ENCODE assay signal across 40 cellular contexts in genomic region chr7:145065451-145065850, GRCh38.
"Had no signal": no experiment of that assay in that cellular context is flagged by ENCODE, and none has a peak within 500 bp of the region (broad histone marks: within the 10 kb centered on the region; RNA-seq: fewer than 3 reads in every experiment).

No MANE protein-coding gene starts in this region.

- H3K4me1 ChIP-seq: adrenal gland, ascending aorta, body of pancreas, breast epithelium had no signal

- H3K36me3 Mint-ChIP-seq: activated naive CD4-positive, alpha-beta T cell treated with anti-CD3 and anti-CD28 coated beads, Interleukin-2, amount 10 ng/mL, durations not matched to agents 7 days and 5 days; activated naive CD4-positive, alpha-beta T cell treated with anti-CD3 and anti-CD28 coated beads, Interleukin-2, amount 50 U/mL, for 24 hours; activated naive CD4-positive, alpha-beta T cell treated with anti-CD3 and anti-CD28 coated beads, Interleukin-2, amount 50 U/mL, for 72 hours; activated naive CD8-positive, alpha-beta T cell; activated naive CD8-positive, alpha-beta T cell treated with anti-CD3 and anti-CD28 coated beads for 36 hours; activated naive CD8-positive, alpha-beta T cell treated with anti-CD3 and anti-CD28 coated beads, Interleukin-2, amount 10 ng/mL, durations not matched to agents 7 days and 5 days; brain had no signal

- ATAC-seq: activated naive CD4-positive, alpha-beta T cell treated with anti-CD3 and anti-CD28 coated beads, Interleukin-2, amount 50 U/mL, for 72 hours; activated naive CD8-positive, alpha-beta T cell treated with anti-CD3 and anti-CD28 coated beads, Interleukin-2, amount 50 U/mL, for 24 hours; activated T-cell treated with anti-CD3 and anti-CD28 coated beads, Interleukin-2, amount 50 U/mL, for 4 hours; activated T-cell treated with anti-CD3 and anti-CD28 coated beads, Interleukin-2, amount 50 U/mL, for 72 hours; activated T-helper 17 cell treated with anti-CD3 and anti-CD28 coated beads, Interleukin-2, amount 50 U/mL, for 72 hours; body of pancreas had no signal

- H3K27me3 Mint-ChIP-seq: activated naive CD4-positive, alpha-beta T cell treated with anti-CD3 and anti-CD28 coated beads, Interleukin-2, amount 10 ng/mL, durations not matched to agents 7 days and 5 days; activated naive CD8-positive, alpha-beta T cell treated with anti-CD3 and anti-CD28 coated beads for 36 hours; activated naive CD8-positive, alpha-beta T cell treated with anti-CD3 and anti-CD28 coated beads, Interleukin-2, amount 10 ng/mL, durations not matched to agents 7 days and 5 days; activated naive CD8-positive, alpha-beta T cell treated with anti-CD3 and anti-CD28 coated beads, Interleukin-2, amount 50 U/mL, for 24 hours; activated T-cell treated with anti-CD3 and anti-CD28 coated beads, Interleukin-2, amount 50 U/mL, for 24 hours; activated T-helper 17 cell treated with anti-CD3 and anti-CD28 coated beads, Interleukin-2, amount 50 U/mL, for 72 hours; brain; central memory CD8-positive, alpha-beta T cell had no signal

- H3K27ac Mint-ChIP-seq: activated naive CD4-positive, alpha-beta T cell treated with anti-CD3 and anti-CD28 coated beads for 36 hours; activated naive CD4-positive, alpha-beta T cell treated with anti-CD3 and anti-CD28 coated beads, Interleukin-2, amount 10 ng/mL, durations not matched to agents 7 days and 5 days; activated naive CD4-positive, alpha-beta T cell treated with anti-CD3 and anti-CD28 coated beads, Interleukin-2, amount 50 U/mL, for 24 hours; activated naive CD4-positive, alpha-beta T cell treated with anti-CD3 and anti-CD28 coated beads, Interleukin-2, amount 50 U/mL, for 72 hours; activated naive CD8-positive, alpha-beta T cell; activated naive CD8-positive, alpha-beta T cell treated with anti-CD3 and anti-CD28 coated beads for 36 hours; activated naive CD8-positive, alpha-beta T cell treated with anti-CD3 and anti-CD28 coated beads, Interleukin-2, amount 10 ng/mL, durations not matched to agents 7 days and 5 days; activated naive CD8-positive, alpha-beta T cell treated with anti-CD3 and anti-CD28 coated beads, Interleukin-2, amount 50 U/mL, for 24 hours; activated T-cell treated with anti-CD3 and anti-CD28 coated beads, Interleukin-2, amount 50 U/mL, for 24 hours; activated T-cell treated with anti-CD3 and anti-CD28 coated beads, Interleukin-2, amount 50 U/mL, for 72 hours; activated T-helper 1 cell treated with anti-CD3 and anti-CD28 coated beads, Interleukin-12 subunit alpha, Interleukin-12 subunit beta, Interleukin-2, Interleukin-4 antibody, amounts not matched to agents 30 ng/mL and 10 ng/mL and 1 ng/mL, durations not matched to agents 14 hours and 24 hours and 36 hours; activated T-helper 17 cell treated with anti-CD3 and anti-CD28 coated beads, Interleukin-2, amount 50 U/mL, for 72 hours; activated T-helper 2 cell treated with anti-CD3 and anti-CD28 coated beads, Interferon-gamma antibody, Interleukin-2, Interleukin-4, amounts not matched to agents 10 μg/mL and 5 μg/mL and 100 μg/mL, durations not matched to agents 14 hours and 24 hours and 36 hours; brain had no signal

- DNase-seq: activated effector memory CD4-positive, alpha-beta T cell treated with anti-CD3 and anti-CD28 coated beads, Interleukin-2, amount 50 U/mL, for 16 hours; activated effector memory CD4-positive, alpha-beta T cell treated with Interleukin-2 at 50 U/mL for 16 hours; activated gamma-delta T cell; activated gamma-delta T cell treated with Interleukin-2 at 50 U/mL for 16 hours; activated naive CD4-positive, alpha-beta T cell; activated naive CD4-positive, alpha-beta T cell treated with anti-CD3 and anti-CD28 coated beads for 36 hours; activated naive CD4-positive, alpha-beta T cell treated with anti-CD3 and anti-CD28 coated beads, Interleukin-2, amount 10 ng/mL, durations not matched to agents 7 days and 5 days; activated naive CD4-positive, alpha-beta T cell treated with anti-CD3 and anti-CD28 coated beads, Interleukin-2, amount 50 U/mL, for 16 hours; activated naive CD4-positive, alpha-beta T cell treated with Interleukin-2 at 50 U/mL for 16 hours; activated naive CD8-positive, alpha-beta T cell treated with anti-CD3 and anti-CD28 coated beads for 36 hours; activated naive CD8-positive, alpha-beta T cell treated with anti-CD3 and anti-CD28 coated beads, Interleukin-2, amount 10 ng/mL, durations not matched to agents 7 days and 5 days; activated naive CD8-positive, alpha-beta T cell treated with anti-CD3 and anti-CD28 coated beads, Interleukin-2, amount 50 U/mL, for 24 hours; activated T-cell treated with anti-CD3 and anti-CD28 coated beads, Interleukin-2, amount 50 U/mL, for 1 hour; activated T-cell treated with anti-CD3 and anti-CD28 coated beads, Interleukin-2, amount 50 U/mL, for 24 hours; activated T-cell treated with anti-CD3 and anti-CD28 coated beads, Interleukin-2, amount 50 U/mL, for 4 hours; activated T-cell treated with anti-CD3 and anti-CD28 coated beads, Interleukin-2, amount 50 U/mL, for 48 hours; activated T-cell treated with anti-CD3 and anti-CD28 coated beads, Interleukin-2, amount 50 U/mL, for 72 hours; adrenal gland; amniotic stem cell; amygdala; anterior cingulate cortex; aorta; body of pancreas; brain microvascular endothelial cell; caudate nucleus; central memory CD4-positive, alpha-beta T cell; cerebellar nuclear complex had no signal

- H3K27ac ChIP-seq: adrenal gland, ascending aorta, body of pancreas, brain microvascular endothelial cell, breast epithelium, cardiac muscle cell had no signal

- H3K27me3 ChIP-seq: adrenal gland, ascending aorta, body of pancreas, brain microvascular endothelial cell, breast epithelium, cardiac muscle cell had no signal

- FAIRE-seq: astrocyte, bronchial epithelial cell had no signal

- H3K4me1 Mint-ChIP-seq: activated naive CD4-positive, alpha-beta T cell treated with anti-CD3 and anti-CD28 coated beads, Interleukin-2, amount 10 ng/mL, durations not matched to agents 7 days and 5 days; activated naive CD4-positive, alpha-beta T cell treated with anti-CD3 and anti-CD28 coated beads, Interleukin-2, amount 50 U/mL, for 24 hours; activated naive CD8-positive, alpha-beta T cell treated with anti-CD3 and anti-CD28 coated beads for 36 hours; activated naive CD8-positive, alpha-beta T cell treated with anti-CD3 and anti-CD28 coated beads, Interleukin-2, amount 10 ng/mL, durations not matched to agents 7 days and 5 days; activated naive CD8-positive, alpha-beta T cell treated with anti-CD3 and anti-CD28 coated beads, Interleukin-2, amount 50 U/mL, for 24 hours; activated T-helper 17 cell treated with anti-CD3 and anti-CD28 coated beads, Interleukin-2, amount 50 U/mL, for 72 hours; brain; central memory CD8-positive, alpha-beta T cell had no signal

- H3K4me3 ChIP-seq: adrenal gland, ascending aorta, body of pancreas, breast epithelium, cardiac muscle cell had no signal

- H3K4me3 Mint-ChIP-seq: activated naive CD4-positive, alpha-beta T cell treated with anti-CD3 and anti-CD28 coated beads for 36 hours; activated naive CD4-positive, alpha-beta T cell treated with anti-CD3 and anti-CD28 coated beads, Interleukin-2, amount 10 ng/mL, durations not matched to agents 7 days and 5 days; activated naive CD4-positive, alpha-beta T cell treated with anti-CD3 and anti-CD28 coated beads, Interleukin-2, amount 50 U/mL, for 24 hours; activated naive CD8-positive, alpha-beta T cell; activated naive CD8-positive, alpha-beta T cell treated with anti-CD3 and anti-CD28 coated beads for 36 hours; activated naive CD8-positive, alpha-beta T cell treated with anti-CD3 and anti-CD28 coated beads, Interleukin-2, amount 10 ng/mL, durations not matched to agents 7 days and 5 days; activated naive CD8-positive, alpha-beta T cell treated with anti-CD3 and anti-CD28 coated beads, Interleukin-2, amount 50 U/mL, for 24 hours; activated T-cell treated with anti-CD3 and anti-CD28 coated beads, Interleukin-2, amount 50 U/mL, for 24 hours; activated T-cell treated with anti-CD3 and anti-CD28 coated beads, Interleukin-2, amount 50 U/mL, for 4 hours; activated T-cell treated with anti-CD3 and anti-CD28 coated beads, Interleukin-2, amount 50 U/mL, for 72 hours; activated T-helper 1 cell treated with anti-CD3 and anti-CD28 coated beads, Interleukin-12 subunit alpha, Interleukin-12 subunit beta, Interleukin-2, Interleukin-4 antibody, amounts not matched to agents 30 ng/mL and 10 ng/mL and 1 ng/mL, durations not matched to agents 14 hours and 24 hours and 36 hours; activated T-helper 17 cell treated with anti-CD3 and anti-CD28 coated beads, Interleukin-2, amount 50 U/mL, for 72 hours; brain; central memory CD8-positive, alpha-beta T cell had no signal

- H3K9me3 Mint-ChIP-seq: activated naive CD4-positive, alpha-beta T cell treated with anti-CD3 and anti-CD28 coated beads for 36 hours; activated naive CD4-positive, alpha-beta T cell treated with anti-CD3 and anti-CD28 coated beads, Interleukin-2, amount 10 ng/mL, durations not matched to agents 7 days and 5 days; activated naive CD4-positive, alpha-beta T cell treated with anti-CD3 and anti-CD28 coated beads, Interleukin-2, amount 50 U/mL, for 24 hours; activated naive CD4-positive, alpha-beta T cell treated with anti-CD3 and anti-CD28 coated beads, Interleukin-2, amount 50 U/mL, for 72 hours; activated naive CD8-positive, alpha-beta T cell treated with anti-CD3 and anti-CD28 coated beads for 36 hours; activated naive CD8-positive, alpha-beta T cell treated with anti-CD3 and anti-CD28 coated beads, Interleukin-2, amount 10 ng/mL, durations not matched to agents 7 days and 5 days; activated naive CD8-positive, alpha-beta T cell treated with anti-CD3 and anti-CD28 coated beads, Interleukin-2, amount 50 U/mL, for 24 hours; activated T-cell treated with anti-CD3 and anti-CD28 coated beads, Interleukin-2, amount 50 U/mL, for 24 hours; activated T-cell treated with anti-CD3 and anti-CD28 coated beads, Interleukin-2, amount 50 U/mL, for 4 hours; activated T-cell treated with anti-CD3 and anti-CD28 coated beads, Interleukin-2, amount 50 U/mL, for 72 hours; activated T-helper 1 cell treated with anti-CD3 and anti-CD28 coated beads, Interleukin-12 subunit alpha, Interleukin-12 subunit beta, Interleukin-2, Interleukin-4 antibody, amounts not matched to agents 30 ng/mL and 10 ng/mL and 1 ng/mL, durations not matched to agents 14 hours and 24 hours and 36 hours; activated T-helper 17 cell treated with anti-CD3 and anti-CD28 coated beads, Interleukin-2, amount 50 U/mL, for 72 hours; activated T-helper 2 cell treated with anti-CD3 and anti-CD28 coated beads, Interferon-gamma antibody, Interleukin-2, Interleukin-4, amounts not matched to agents 10 μg/mL and 5 μg/mL and 100 μg/mL, durations not matched to agents 14 hours and 24 hours and 36 hours; brain; central memory CD8-positive, alpha-beta T cell had no signal

- H3K36me3 ChIP-seq: adrenal gland, ascending aorta, brain microvascular endothelial cell, breast epithelium, cardiac muscle cell had no signal

- H3K9me3 ChIP-seq: adrenal gland, ascending aorta, body of pancreas, breast epithelium had no signal
